In genomic region chr1:22402336-22403053, GRCh38 we compare ENCODE assay signal across 16 cellular contexts. TPM values are rescaled to one million over a fixed set of nuclear protein-coding genes. Genes with fewer than 3 reads are reported as not detected.
DNase-seq lines count a peak whose midpoint lies in the region; ATAC-seq and TF ChIP-seq lines count a peak whose summit lies in the region.
"Had no signal": no experiment of that assay in that cellular context is flagged by ENCODE, and none has a peak within 500 bp of the region (broad histone marks: within the 10 kb centered on the region; RNA-seq: fewer than 3 reads in every experiment).

No MANE protein-coding gene starts in this region.

- intact Hi-C loops in adrenal gland (cut with DNase I): loop anchor here in 1 of 2 donors (10.0 kb wide), 1 partner anchor 138 kb away; no protein-coding TSS in a partner anchor

- no peaks in the 10 kb centered on the region for H3K27me3 ChIP-seq in adrenal gland

- no peak overlapping the region for H3K4me3 Mint-ChIP-seq in stimulated activated memory B cell treated with anti-CD40 and anti-IgM and Interleukin-4, amounts not matched to agents 10 μg/mL and 1 μg/mL and 100 μg/mL, for 72 hours
- no peak overlapping the region for H3K4me3 Mint-ChIP-seq in progenitor cell of endocrine pancreas (ENCODE audit: low read depth)
- H3K4me3 Mint-ChIP-seq: CD4-positive, alpha-beta T cell had no signal

- H3K4me3 ChIP-seq in adrenal gland: no peak overlapping the region
- H3K4me3 ChIP-seq: A549, K562 had no signal

- no peaks in the 10 kb centered on the region for H3K4me1 ChIP-seq in adrenal gland (replicated peaks in 1 of 2)
- H3K4me1 ChIP-seq: A549 had no signal

- H3K27ac Mint-ChIP-seq in stimulated activated memory B cell treated with anti-CD40 and anti-IgM and Interleukin-4, amounts not matched to agents 10 μg/mL and 1 μg/mL and 100 μg/mL, for 72 hours: no peak overlapping the region
- H3K27ac Mint-ChIP-seq in progenitor cell of endocrine pancreas: no peak overlapping the region
- H3K27ac Mint-ChIP-seq: CD4-positive, alpha-beta T cell had no signal

- peak; percentile 40 for DNase-seq in AG20443 (ENCODE audit: low spot score)
- peak; percentile 30 for DNase-seq in GM03348 (ENCODE audit: low spot score)
- DNase-seq in NCI-H69 (lab: John Stamatoyannopoulos, UW): no peak
- DNase-seq in adrenal gland: no peak
- DNase-seq in progenitor cell of endocrine pancreas (ENCODE audit: low spot score, unreplicated experiment): no peak
- DNase-seq: C1 segment of cervical spinal cord; Calu3; CD4-positive, alpha-beta T cell; DMS153; DMS79 treated with DMSO at 0.1 percent for 48 hours; GF-D8 had no signal

- H3K4me1 Mint-ChIP-seq in stimulated activated memory B cell treated with anti-CD40 and anti-IgM and Interleukin-4, amounts not matched to agents 10 μg/mL and 1 μg/mL and 100 μg/mL, for 72 hours: no peaks in the 10 kb centered on the region
- H3K4me1 Mint-ChIP-seq in progenitor cell of endocrine pancreas (ENCODE audit: low read depth): peaks cover 3% of the 10 kb centered on the region

- TF ChIP-seq CTCF in adrenal gland (IDR thresholded peaks at IDR 0.05): no peak
- TF ChIP-seq CTCF in progenitor cell of endocrine pancreas (IDR thresholded peaks at IDR 0.05; ENCODE audit: unreplicated experiment): no peak

- peak; percentile 72 for ATAC-seq in SK-N-SH treated with all-trans-retinoic acid at 6 μM for 48 hours
- peak; percentile 34 for ATAC-seq in stimulated activated memory B cell treated with anti-CD40 and anti-IgM and Interleukin-4, amounts not matched to agents 10 μg/mL and 1 μg/mL and 100 μg/mL, for 72 hours
- ATAC-seq: A549, HCT116, K562 had no signal

- no peaks in the 10 kb centered on the region for H3K9me3 Mint-ChIP-seq in stimulated activated memory B cell treated with anti-CD40 and anti-IgM and Interleukin-4, amounts not matched to agents 10 μg/mL and 1 μg/mL and 100 μg/mL, for 72 hours
- no peaks in the 10 kb centered on the region for H3K9me3 Mint-ChIP-seq in progenitor cell of endocrine pancreas (ENCODE audit: low read depth)
- H3K9me3 Mint-ChIP-seq: CD4-positive, alpha-beta T cell had no signal

- 80 to 92% (median 86%) methylated on average over 11 to 12 of the region's 12 CpGs for WGBS in adrenal gland, 4 donors

- TF ChIP-seq POLR2A in adrenal gland (IDR thresholded peaks at IDR 0.05): no peak

- no peaks in the 10 kb centered on the region for H3K36me3 ChIP-seq in adrenal gland (replicated peaks in 1 of 2)

- H3K9me3 ChIP-seq in adrenal gland (replicated peaks in 1 of 3): no peaks in the 10 kb centered on the region
- H3K9me3 ChIP-seq: A549 had no signal

- no peak overlapping the region for H3K27ac ChIP-seq in adrenal gland
- H3K27ac ChIP-seq: A549 had no signal

- H3K36me3 Mint-ChIP-seq in stimulated activated memory B cell treated with anti-CD40 and anti-IgM and Interleukin-4, amounts not matched to agents 10 μg/mL and 1 μg/mL and 100 μg/mL, for 72 hours: no peaks in the 10 kb centered on the region
- H3K36me3 Mint-ChIP-seq in progenitor cell of endocrine pancreas (ENCODE audit: insufficient read depth): no peaks in the 10 kb centered on the region

- H3K27me3 Mint-ChIP-seq in stimulated activated memory B cell treated with anti-CD40 and anti-IgM and Interleukin-4, amounts not matched to agents 10 μg/mL and 1 μg/mL and 100 μg/mL, for 72 hours: peaks cover 78% of the 10 kb centered on the region
- H3K27me3 Mint-ChIP-seq in progenitor cell of endocrine pancreas: peaks cover 58% of the 10 kb centered on the region

TF ChIP-seq in SK-N-SH treated with all-trans-retinoic acid at 6 μM for 48 hours, 23 proteins besides CTCF, POLR2A, EP300 and RAD21:
- TF ChIP-seq CREB5 (CRISPR knock-in tag; IDR thresholded peaks at IDR 0.05; ENCODE audit: low read depth) (no peak), TCF4 (CRISPR knock-in tag; IDR thresholded peaks at IDR 0.05; ENCODE audit: borderline replicate concordance) (peak; percentile 42; the same call in 1 of the 2 replicates)

RNA-seq across cellular contexts. Expression of gene ZBTB40, which starts 49.2 kb away (rescaled TPM):
- total RNA-seq in adrenal gland: 10 to 100 TPM; 18.4 to 45.7 (median 34.7) TPM
- 10 to 100 TPM; 17.1 to 22.4 (median 20.5) TPM for polyA plus RNA-seq in adrenal gland
- 39.4 and 40.9 TPM in 2 replicates for total RNA-seq in progenitor cell of endocrine pancreas

Comparison
In these comparisons a context has a peak if more than half of its experiments do, and no peak if none do; other contexts are left out.
1. DNase-seq: peak in AG20443 (single experiment) and GM03348 (single experiment); none in NCI-H69 (single experiment), adrenal gland (0 of 7) and progenitor cell of endocrine pancreas (single experiment).